10 cellular contexts compared by ENCODE assay signal in genomic region chr19:47730521-47730889, GRCh38. TPM values are rescaled to one million over a fixed set of nuclear protein-coding genes. Genes with fewer than 3 reads are reported as not detected.
DNase-seq lines count a peak whose midpoint lies in the region; ATAC-seq and TF ChIP-seq lines count a peak whose summit lies in the region.
"Had no signal": no experiment of that assay in that cellular context is flagged by ENCODE, and none has a peak within 500 bp of the region (broad histone marks: within the 10 kb centered on the region; RNA-seq: fewer than 3 reads in every experiment).

No MANE protein-coding gene starts in this region.

- DNase-seq in Jurkat, Clone E6-1 (ENCODE audit: low read depth, low spot score): no peak
- no peak for DNase-seq in coronary artery (ENCODE audit: low spot score)
- DNase-seq in trophoblast cell: no peak
- DNase-seq in H4 (ENCODE audit: low spot score): no peak
- DNase-seq in NCI-H526 treated with DMSO at 0.1 percent for 48 hours (lab: John Stamatoyannopoulos, UW): no peak
- DNase-seq in NCI-H2029 (lab: John Stamatoyannopoulos, UW): no peak
- DNase-seq: brain microvascular endothelial cell, MM.1S had no signal

- peaks cover 0 to 13% (median 5%) of the 10 kb centered on the region in 11 experiments; a peak in 8 of 22 replicates for H3K27me3 ChIP-seq in BLaER1 treated with 17β-estradiol and CSF1 and Interleukin-3, amounts not matched to agents 10 nM and 100 nM
- H3K27me3 ChIP-seq in trophoblast cell (ENCODE audit: insufficient read depth, low read length): no peaks in the 10 kb centered on the region
- H3K27me3 ChIP-seq: brain microvascular endothelial cell had no signal

- no peak for TF ChIP-seq POLR2A in GM18505 (IDR thresholded peaks at IDR 0.05; ENCODE audit: borderline replicate concordance, extremely low read depth, insufficient read depth, insufficient read length)

- peaks cover 0 to 11% (median 0%) of the 10 kb centered on the region in 11 experiments; a peak in 2 of 22 replicates for H3K9me3 ChIP-seq in BLaER1 treated with 17β-estradiol and CSF1 and Interleukin-3, amounts not matched to agents 10 nM and 100 nM (replicated peaks in 1 of 11)
- no peaks in the 10 kb centered on the region for H3K9me3 ChIP-seq in trophoblast cell (ENCODE audit: insufficient read depth, low read depth, low read length)

- no peaks in the 10 kb centered on the region for H4K20me1 ChIP-seq in BLaER1 treated with 17β-estradiol and CSF1 and Interleukin-3, amounts not matched to agents 10 nM and 100 nM

- no peak overlapping the region for H4K91ac ChIP-seq in trophoblast cell (ENCODE audit: low read depth, low read length)

- no peak overlapping the region for H2BK120ac ChIP-seq in trophoblast cell (ENCODE audit: insufficient read depth, low read length, poor library complexity)

- no peak overlapping the region for H4K8ac ChIP-seq in trophoblast cell (ENCODE audit: low read depth, low read length)

- H3K4me3 ChIP-seq in BLaER1 treated with 17β-estradiol and CSF1 and Interleukin-3, amounts not matched to agents 10 nM and 100 nM: no peak overlapping the region; a peak in 2 of 20 replicates
- H3K4me3 ChIP-seq in Jurkat, Clone E6-1 (ENCODE audit: low read length): peak overlapping the region; percentile 55
- H3K4me3 ChIP-seq in coronary artery: peak overlapping the region; percentile 61
- H3K4me3 ChIP-seq in trophoblast cell (ENCODE audit: low read depth, low read length): peak overlapping the region; percentile 26

- H2AK5ac ChIP-seq in trophoblast cell (ENCODE audit: low read length): no peak overlapping the region

- H3K4me1 ChIP-seq in BLaER1 treated with 17β-estradiol and CSF1 and Interleukin-3, amounts not matched to agents 10 nM and 100 nM: peaks cover 12 to 37% (median 27%) of the 10 kb centered on the region in 10 experiments
- peaks cover 3 to 19% of the 10 kb centered on the region in 2 experiments for H3K4me1 ChIP-seq in trophoblast cell (ENCODE audit: control insufficient read depth in 1 of 2, insufficient read depth in 2 of 2, low read length in 2 of 2)

- no peaks in the 10 kb centered on the region for H3K79me2 ChIP-seq in trophoblast cell (ENCODE audit: control insufficient read depth, insufficient read depth, low read length, poor library complexity)

- no peak for TF ChIP-seq CTCF in coronary artery (IDR thresholded peaks at IDR 0.05)

- no peak overlapping the region for H4K12ac ChIP-seq in trophoblast cell (ENCODE audit: low read depth, low read length)

- no peak overlapping the region for H2BK5ac ChIP-seq in trophoblast cell (ENCODE audit: low read depth, low read length, poor library complexity)

- no CpG with 5 or more reads among the region's 8 CpGs for WGBS in trophoblast cell (ENCODE audit: extremely low coverage, insufficient coverage, insufficient read length)

- no peaks in the 10 kb centered on the region for H3K36me3 ChIP-seq in BLaER1 treated with 17β-estradiol and CSF1 and Interleukin-3, amounts not matched to agents 10 nM and 100 nM
- peaks cover 5 to 6% of the 10 kb centered on the region in 2 experiments for H3K36me3 ChIP-seq in trophoblast cell (ENCODE audit: control insufficient read depth in 1 of 2, insufficient read depth in 2 of 2, low read length in 2 of 2)

- H3K79me1 ChIP-seq in trophoblast cell (ENCODE audit: low read length): no peaks in the 10 kb centered on the region

- H3K9ac ChIP-seq in BLaER1 treated with 17β-estradiol and CSF1 and Interleukin-3, amounts not matched to agents 10 nM and 100 nM: no peak overlapping the region
- H3K9ac ChIP-seq in trophoblast cell (ENCODE audit: low read length): no peak overlapping the region

- H3K27ac ChIP-seq in BLaER1 treated with 17β-estradiol and CSF1 and Interleukin-3, amounts not matched to agents 10 nM and 100 nM: no peak overlapping the region; a peak in 1 of 22 replicates
- H3K27ac ChIP-seq in coronary artery: peak overlapping the region; percentile 83 to 92
- no peak overlapping the region for H3K27ac ChIP-seq in trophoblast cell (ENCODE audit: low read depth, low read length)

- H3K23ac ChIP-seq in trophoblast cell (ENCODE audit: low read length): no peak overlapping the region

- no peak overlapping the region for H2BK12ac ChIP-seq in trophoblast cell (ENCODE audit: low read length)

- no peak overlapping the region for H3K4ac ChIP-seq in trophoblast cell (ENCODE audit: low read depth, low read length)

- no peak overlapping the region for H2AFZ ChIP-seq in trophoblast cell (ENCODE audit: insufficient read depth, low read length, poor library complexity)

- peak overlapping the region in 10 of 11 experiments; percentile 63 to 90 (median 75); a peak in 15 of 22 replicates for H3K4me2 ChIP-seq in BLaER1 treated with 17β-estradiol and CSF1 and Interleukin-3, amounts not matched to agents 10 nM and 100 nM
- H3K4me2 ChIP-seq in trophoblast cell (ENCODE audit: low read length): no peak overlapping the region

- H3K14ac ChIP-seq in trophoblast cell (ENCODE audit: low read length): no peak overlapping the region

- H3K18ac ChIP-seq in trophoblast cell (ENCODE audit: low read length): no peak overlapping the region

- ATAC-seq in GM18505 (IDR thresholded peaks at IDR 0.05; ENCODE audit: unreplicated experiment): no peak

RNA-seq across cellular contexts. Expression of gene NOP53, which starts 14.8 kb away (rescaled TPM):
- 629 TPM for polyA plus RNA-seq in Jurkat, Clone E6-1 (2012; ENCODE audit: insufficient read depth, insufficient read length)
- 244 and 253 TPM in 2 replicates for polyA plus RNA-seq in trophoblast cell (2013)
- 52.2 and 67.8 TPM in 2 replicates for total RNA-seq in H4 (2014; rRNA removed; shearing (Covaris generic))

RNA-seq across cellular contexts. Expression of gene EHD2, which starts 17.3 kb away (rescaled TPM):
- polyA plus RNA-seq in Jurkat, Clone E6-1 (2012; ENCODE audit: insufficient read depth, insufficient read length): not detected
- 47.6 and 50.3 TPM in 2 replicates for polyA plus RNA-seq in trophoblast cell (2013)
- total RNA-seq in H4 (2014; rRNA removed; shearing (Covaris generic)): 16.9 and 19.9 TPM in 2 replicates

RNA-seq across cellular contexts. Expression of gene SELENOW, which starts 48.0 kb away (rescaled TPM):
- polyA plus RNA-seq in Jurkat, Clone E6-1 (2012; ENCODE audit: insufficient read depth, insufficient read length): 337 TPM
- polyA plus RNA-seq in trophoblast cell (2013): 469 and 476 TPM in 2 replicates
- total RNA-seq in H4 (2014; rRNA removed; shearing (Covaris generic)): 373 and 500 TPM in 2 replicates

Comparison
In these comparisons a context has a peak if more than half of its experiments do, and no peak if none do; other contexts are left out.
1. H3K27ac ChIP-seq: peak in coronary artery (2 of 2); none in BLaER1 treated with 17β-estradiol and CSF1 and Interleukin-3, amounts not matched to agents 10 nM and 100 nM (0 of 11) and trophoblast cell (single experiment).
2. H3K4me3 ChIP-seq: peak in Jurkat, Clone E6-1 (single experiment), coronary artery (single experiment) and trophoblast cell (single experiment); none in BLaER1 treated with 17β-estradiol and CSF1 and Interleukin-3, amounts not matched to agents 10 nM and 100 nM (0 of 10).